ENCODE assay signal across 8 cellular contexts in the genomic region with DNA sequence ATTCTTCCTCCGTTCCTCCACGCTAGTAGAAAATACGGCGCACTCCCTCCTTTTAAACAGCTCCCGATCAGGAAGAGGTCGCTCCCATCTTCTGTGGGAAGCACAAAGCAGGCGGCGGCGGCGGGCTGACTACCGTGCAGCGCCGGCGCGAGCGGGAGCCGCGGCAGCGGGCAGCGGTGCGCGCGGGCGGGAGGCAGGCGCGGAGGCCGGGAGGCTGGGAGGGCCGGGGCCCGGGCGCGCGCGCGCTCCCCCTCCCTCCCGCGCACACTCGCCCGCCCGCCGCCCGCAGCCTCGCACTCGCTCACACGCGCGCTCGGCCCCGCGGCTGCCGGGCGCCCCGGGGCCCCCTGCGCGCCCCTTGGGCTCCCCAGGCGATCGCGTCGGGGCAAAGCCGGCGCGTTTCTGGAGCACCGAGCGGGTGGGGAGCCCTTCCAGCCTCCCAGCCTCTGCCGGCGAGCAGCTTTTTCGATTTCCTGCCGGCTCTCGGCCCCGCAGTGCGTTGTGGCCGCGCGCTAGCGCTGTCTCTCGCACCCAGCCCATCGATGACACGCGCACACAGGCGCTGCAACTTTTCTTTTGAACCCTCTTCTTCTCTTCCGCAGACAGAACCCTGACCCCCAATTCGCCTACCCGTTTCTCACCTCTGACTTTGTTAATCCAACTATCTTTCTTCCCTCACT. TPM values are rescaled to one million over a fixed set of nuclear protein-coding genes. Genes with fewer than 3 reads are reported as not detected.
DNase-seq lines count a peak whose midpoint lies in the region; ATAC-seq lines count a peak whose summit lies in the region.

A gene (minus strand): TSS at position 165 of the 680 bp plus-strand sequence.

- intact Hi-C loops in left cardiac atrium (cut with DNase I) (loop anchor here in 1 of 2 donors (5.0 kb wide), 2 partner anchors 55 to 100 kb away; no protein-coding TSS in a partner anchor), posterior vena cava (cut with DNase I) (loop anchor here in 1 of 2 donors (10.0 kb wide), 3 partner anchors 63 to 537 kb away; no protein-coding TSS in a partner anchor)

- DNase-seq in activated CD4-positive, CD25-positive, alpha-beta regulatory T cell treated with anti-CD3 and anti-CD28 coated beads, Interleukin-2, amount 50 U/mL, for 72 hours: peak; percentile 35
- DNase-seq in activated CD4-positive, CD25-positive, alpha-beta regulatory T cell (lab: John Stamatoyannopoulos, UW): no peak
- DNase-seq in MG63: peak; percentile 63
- no peak for DNase-seq in activated naive CD4-positive, alpha-beta T cell treated with anti-CD3 and anti-CD28 coated beads, Interleukin-2, amount 50 U/mL, for 72 hours (ENCODE audit: low spot score in 2 of 2)
- peak; percentile 33 for DNase-seq in left cardiac atrium
- peak; percentile 78 for DNase-seq in posterior vena cava (ENCODE audit: low spot score)
- DNase-seq in MV-4-11 (lab: John Stamatoyannopoulos, UW): no peak

- no peaks in the 10 kb centered on the region for H3K9me3 ChIP-seq in MG63

- peak within 1 kb of the TSS; percentile 71 for H3K4me3 ChIP-seq in MG63

- peaks cover 14 to 16% of the 10 kb centered on the region in 2 donors for H3K36me3 Mint-ChIP-seq in activated naive CD4-positive, alpha-beta T cell treated with anti-CD3 and anti-CD28 coated beads, Interleukin-2, amount 50 U/mL, for 72 hours

- H3K36me3 ChIP-seq in MG63: no peaks in the 10 kb centered on the region

- peaks cover 0 to 5% of the 10 kb centered on the region in 2 donors for H3K9me3 Mint-ChIP-seq in activated naive CD4-positive, alpha-beta T cell treated with anti-CD3 and anti-CD28 coated beads, Interleukin-2, amount 50 U/mL, for 72 hours

- H3K27ac Mint-ChIP-seq in activated naive CD4-positive, alpha-beta T cell treated with anti-CD3 and anti-CD28 coated beads, Interleukin-2, amount 50 U/mL, for 72 hours: no peak within 1 kb of the TSS

- peak; percentile 66 to 67 for ATAC-seq in activated naive CD4-positive, alpha-beta T cell treated with anti-CD3 and anti-CD28 coated beads, Interleukin-2, amount 50 U/mL, for 72 hours
- ATAC-seq in left cardiac atrium: peak; percentile 61 to 68
- no peak for ATAC-seq in HG02970 (IDR thresholded peaks at IDR 0.05; ENCODE audit: low FRiP score, unreplicated experiment)

- no peaks in the 10 kb centered on the region for H3K27me3 ChIP-seq in MG63

RNA-seq across cellular contexts. Expression of the gene that starts here (rescaled TPM):
- 6.0 and 11.1 TPM in 2 replicates for total RNA-seq in MG63 (2014; rRNA removed; shearing (Covaris generic); ENCODE audit: low replicate concordance)
- total RNA-seq in activated naive CD4-positive, alpha-beta T cell treated with anti-CD3 and anti-CD28 coated beads, Interleukin-2, amount 50 U/mL, for 72 hours: under 1 TPM; 0.43 to 0.64 TPM
- total RNA-seq in left cardiac atrium (100 to 1,000 TPM; 590 to 696 TPM), posterior vena cava (100 to 1,000 TPM; 105 to 121 TPM)

Comparison
In these comparisons a context has a peak if more than half of its experiments do, and no peak if none do; other contexts are left out.
1. RNA of the gene that starts here (total RNA-seq): 590 to 696 TPM in left cardiac atrium; 105 to 121 TPM in posterior vena cava, 6.0 to 11.1 TPM in MG63 and 0.43 to 0.64 TPM in activated naive CD4-positive, alpha-beta T cell treated with anti-CD3 and anti-CD28 coated beads, Interleukin-2, amount 50 U/mL, for 72 hours; every median in the first group is over 4 times any median in the second.
2. DNase-seq: peak in activated CD4-positive, CD25-positive, alpha-beta regulatory T cell treated with anti-CD3 and anti-CD28 coated beads, Interleukin-2, amount 50 U/mL, for 72 hours (single experiment), MG63 (single experiment), left cardiac atrium (single experiment) and posterior vena cava (single experiment); none in activated CD4-positive, CD25-positive, alpha-beta regulatory T cell (0 of 4), activated naive CD4-positive, alpha-beta T cell treated with anti-CD3 and anti-CD28 coated beads, Interleukin-2, amount 50 U/mL, for 72 hours (0 of 2) and MV-4-11 (single experiment).
3. Peak in ATAC-seq in activated naive CD4-positive, alpha-beta T cell treated with anti-CD3 and anti-CD28 coated beads, Interleukin-2, amount 50 U/mL, for 72 hours; RNA of the gene not detected or under 1 TPM.